10 cellular contexts compared by ENCODE assay signal in genomic region chr1:107829083-107829771, GRCh38.
DNase-seq lines count a peak whose midpoint lies in the region; ATAC-seq and TF ChIP-seq lines count a peak whose summit lies in the region.
"Had no signal": no experiment of that assay in that cellular context is flagged by ENCODE, and none has a peak within 500 bp of the region (broad histone marks: within the 10 kb centered on the region; RNA-seq: fewer than 3 reads in every experiment).

No MANE protein-coding gene starts in this region.

- peak overlapping the region in 1 of 2 donors; percentile 37 for H3K4me3 Mint-ChIP-seq in activated T-cell treated with anti-CD3 and anti-CD28 coated beads, Interleukin-2, amount 50 U/mL, for 72 hours
- H3K4me3 Mint-ChIP-seq in activated T-cell treated with anti-CD3 and anti-CD28 coated beads, Interleukin-2, amount 50 U/mL, for 24 hours: no peak overlapping the region
- H3K4me3 Mint-ChIP-seq in central memory CD8-positive, alpha-beta T cell: peak overlapping the region; percentile 42
- H3K4me3 Mint-ChIP-seq: neural crest cell had no signal

- no peak for TF ChIP-seq CTCF in ovary (IDR thresholded peaks at IDR 0.05)

- no peaks in the 10 kb centered on the region for H3K4me1 ChIP-seq in ovary (ENCODE audit: insufficient read depth)

- ATAC-seq in activated T-cell treated with anti-CD3 and anti-CD28 coated beads, Interleukin-2, amount 50 U/mL, for 72 hours (replicated peaks in 1 of 2): no peak
- peak; percentile 94 for ATAC-seq in central memory CD8-positive, alpha-beta T cell (replicated peaks; ENCODE audit: extremely low read depth, poor library complexity, severe bottlenecking)

- no peaks in the 10 kb centered on the region for H3K27me3 ChIP-seq in ovary

- H3K27me3 Mint-ChIP-seq in activated T-cell treated with anti-CD3 and anti-CD28 coated beads, Interleukin-2, amount 50 U/mL, for 72 hours (ENCODE audit: low read depth): no peaks in the 10 kb centered on the region
- H3K27me3 Mint-ChIP-seq in activated T-cell treated with anti-CD3 and anti-CD28 coated beads, Interleukin-2, amount 50 U/mL, for 24 hours: no peaks in the 10 kb centered on the region
- H3K27me3 Mint-ChIP-seq in central memory CD8-positive, alpha-beta T cell: no peaks in the 10 kb centered on the region

- peaks cover 24% of the 10 kb centered on the region for H3K4me1 Mint-ChIP-seq in activated T-cell treated with anti-CD3 and anti-CD28 coated beads, Interleukin-2, amount 50 U/mL, for 72 hours (ENCODE audit: low read depth)
- H3K4me1 Mint-ChIP-seq in activated T-cell treated with anti-CD3 and anti-CD28 coated beads, Interleukin-2, amount 50 U/mL, for 24 hours (ENCODE audit: low read depth): peaks cover 53% of the 10 kb centered on the region
- H3K4me1 Mint-ChIP-seq in central memory CD8-positive, alpha-beta T cell: peaks cover 64% of the 10 kb centered on the region
- H3K4me1 Mint-ChIP-seq: neural crest cell had no signal

- no peak for TF ChIP-seq POLR2A in ovary (IDR thresholded peaks at IDR 0.05)

- DNase-seq in activated T-cell treated with anti-CD3 and anti-CD28 coated beads, Interleukin-2, amount 50 U/mL, for 72 hours: no peak
- DNase-seq in activated T-cell treated with anti-CD3 and anti-CD28 coated beads, Interleukin-2, amount 50 U/mL, for 24 hours: no peak
- peak; percentile 82 to 83 for DNase-seq in NCI-H1930 (lab: John Stamatoyannopoulos, UW)
- no peak for DNase-seq in central memory CD8-positive, alpha-beta T cell (ENCODE audit: low spot score in 2 of 2)
- DNase-seq in ovary: no peak
- DNase-seq in SKM-1 treated with dmso at 0.1 percent for 144 hours (lab: John Stamatoyannopoulos, UW; ENCODE audit: unreplicated experiment): no peak
- no peak for DNase-seq in NCI-H1048 (lab: John Stamatoyannopoulos, UW)
- DNase-seq: stimulated activated naive CD4-positive, alpha-beta T cell treated with Interleukin-2 at 50 U/mL for 16 hours had no signal

- H3K27ac ChIP-seq in temporal lobe (ENCODE audit: low read depth, low read length): peak overlapping the region; percentile 23
- H3K27ac ChIP-seq in ovary: no peak overlapping the region

- no peaks in the 10 kb centered on the region for H3K36me3 Mint-ChIP-seq in activated T-cell treated with anti-CD3 and anti-CD28 coated beads, Interleukin-2, amount 50 U/mL, for 72 hours (ENCODE audit: insufficient read depth in 2 of 2)
- no peaks in the 10 kb centered on the region for H3K36me3 Mint-ChIP-seq in activated T-cell treated with anti-CD3 and anti-CD28 coated beads, Interleukin-2, amount 50 U/mL, for 24 hours (ENCODE audit: low read depth)
- H3K36me3 Mint-ChIP-seq in central memory CD8-positive, alpha-beta T cell (ENCODE audit: insufficient read depth): peaks cover 7% of the 10 kb centered on the region

- H3K9me3 ChIP-seq in ovary: no peaks in the 10 kb centered on the region

- H3K9me3 Mint-ChIP-seq in activated T-cell treated with anti-CD3 and anti-CD28 coated beads, Interleukin-2, amount 50 U/mL, for 72 hours: peaks cover 0 to under 1% of the 10 kb centered on the region in 2 donors
- no peaks in the 10 kb centered on the region for H3K9me3 Mint-ChIP-seq in activated T-cell treated with anti-CD3 and anti-CD28 coated beads, Interleukin-2, amount 50 U/mL, for 24 hours
- H3K9me3 Mint-ChIP-seq in central memory CD8-positive, alpha-beta T cell: no peaks in the 10 kb centered on the region

- intact Hi-C loops in ovary (cut with DNase I): no loop called here

- no peaks in the 10 kb centered on the region for H3K36me3 ChIP-seq in ovary

- TF ChIP-seq EP300 in ovary (IDR thresholded peaks at IDR 0.05): no peak

- H3K4me3 ChIP-seq in ovary: no peak overlapping the region

- H3K27ac Mint-ChIP-seq in activated T-cell treated with anti-CD3 and anti-CD28 coated beads, Interleukin-2, amount 50 U/mL, for 72 hours: peak overlapping the region; percentile 77
- H3K27ac Mint-ChIP-seq in activated T-cell treated with anti-CD3 and anti-CD28 coated beads, Interleukin-2, amount 50 U/mL, for 24 hours: no peak overlapping the region
- peak overlapping the region; percentile 86 for H3K27ac Mint-ChIP-seq in central memory CD8-positive, alpha-beta T cell (ENCODE audit: low read depth)

Comparison
In these comparisons a context has a peak if more than half of its experiments do, and no peak if none do; other contexts are left out.
1. DNase-seq: peak in NCI-H1930 (2 of 2); none in activated T-cell treated with anti-CD3 and anti-CD28 coated beads, Interleukin-2, amount 50 U/mL, for 72 hours (0 of 2), activated T-cell treated with anti-CD3 and anti-CD28 coated beads, Interleukin-2, amount 50 U/mL, for 24 hours (single experiment), central memory CD8-positive, alpha-beta T cell (0 of 2), ovary (0 of 5), SKM-1 treated with dmso at 0.1 percent for 144 hours (single experiment) and NCI-H1048 (single experiment).